In genomic region chr1:215555531-215555930, GRCh38 we compare ENCODE assay signal across 19 cellular contexts.
"Had no signal": no experiment of that assay in that cellular context is flagged by ENCODE, and none has a peak within 500 bp of the region (broad histone marks: within the 10 kb centered on the region; RNA-seq: fewer than 3 reads in every experiment).

No MANE protein-coding gene starts in this region.

- ATAC-seq: Panc1, PC-3 had no signal

- H3K4me2 ChIP-seq: SK-N-SH had no signal

- DNase-seq: KBM-7, NCI-H1092, NCI-H1105 treated with DMSO at 0.1 percent for 48 hours, NCI-H1417 treated with DMSO at 0.1 percent for 48 hours, NCI-H146, NCI-H1694 treated with DMSO at 0.1 percent for 48 hours, NCI-H1930, NCI-H2081, NCI-H2107, NCI-H2227 treated with DMSO at 0.1 percent for 48 hours, NCI-H524, NCI-H526 treated with DMSO at 0.1 percent for 48 hours, NCI-H748 treated with DMSO at 0.1 percent for 48 hours, PC-3, SHP77, SK-N-SH, T-helper 1 cell had no signal

- H3K9me3 ChIP-seq: SK-N-SH had no signal

- H3K9ac ChIP-seq: SK-N-SH had no signal

- H3K27ac ChIP-seq: RWPE1 had no signal
